8 cellular contexts compared by ENCODE assay signal in the genomic region with DNA sequence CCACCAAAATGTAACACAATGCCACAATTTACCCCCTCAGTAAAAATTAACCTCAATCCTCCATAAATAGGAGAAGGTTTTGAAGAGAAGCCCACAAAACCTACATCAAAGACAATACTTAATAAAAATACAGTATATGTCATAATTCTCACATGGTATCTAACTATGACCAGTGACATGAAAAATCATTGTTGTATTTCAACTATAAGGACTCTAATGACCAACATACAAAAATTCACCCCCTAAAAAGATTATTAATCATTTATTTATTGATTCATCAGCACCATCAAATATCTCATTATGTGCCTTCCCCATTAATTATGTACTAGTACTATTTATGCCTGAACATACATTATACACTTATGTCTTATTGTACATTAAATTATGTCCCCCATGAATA.
"Had no signal": no experiment of that assay in that cellular context is flagged by ENCODE, and none has a peak within 500 bp of the region (broad histone marks: within the 10 kb centered on the region; RNA-seq: fewer than 3 reads in every experiment).

No MANE protein-coding gene starts in this region.

- FAIRE-seq: G401.6, GM12878, GM12891, GM12892, GM18507, GM19239 had no signal

- ATAC-seq: GM12878 had no signal

- H3K4me3 ChIP-seq: GM12878 had no signal

- DNase-seq: GDM1, GF-D8 had no signal
